20 cellular contexts compared by ENCODE assay signal in genomic region chr2:100180503-100180902, GRCh38. TPM values are rescaled to one million over a fixed set of nuclear protein-coding genes. Genes with fewer than 3 reads are reported as not detected.
A peak's percentile ranks its signal among the peaks of the same experiment; 100 is the strongest.
DNase-seq lines count a peak whose midpoint lies in the region; ATAC-seq and TF ChIP-seq lines count a peak whose summit lies in the region.
"Had no signal": no experiment of that assay in that cellular context is flagged by ENCODE, and none has a peak within 500 bp of the region (broad histone marks: within the 10 kb centered on the region; RNA-seq: fewer than 3 reads in every experiment).

No MANE protein-coding gene starts in this region.

- peak; percentile 12 for DNase-seq in activated CD8-positive, alpha-beta memory T cell treated with anti-CD3 and anti-CD28 coated beads, Interleukin-2, amount 10 ng/mL, durations not matched to agents 7 days and 5 days
- no peak for DNase-seq in activated CD8-positive, alpha-beta memory T cell treated with anti-CD3 and anti-CD28 coated beads, Interleukin-2, amount 50 U/mL, for 4 hours
- peak; percentile 28 for DNase-seq in mesenteric fat pad (ENCODE audit: low spot score)
- DNase-seq in osteocyte (ENCODE audit: extremely low spot score, unreplicated experiment), result peak; percentile 57
- DNase-seq in thyroid gland, result peak; percentile 6 to 11
- no peak for DNase-seq in HCEC 1CT
- no peak for DNase-seq in activated CD4-positive, CD25-positive, alpha-beta regulatory T cell (lab: John Stamatoyannopoulos, UW)
- no peak for DNase-seq in amniotic stem cell (lab: John Stamatoyannopoulos, UW)
- DNase-seq: Caco-2; CD4-positive, CD25-positive, alpha-beta regulatory T cell; CD8-positive, alpha-beta T cell; DMS153; DND-41; GOT3; H7; HFFc6 had no signal

- no peaks in the 10 kb centered on the region for H3K36me3 Mint-ChIP-seq in activated CD8-positive, alpha-beta memory T cell treated with anti-CD3 and anti-CD28 coated beads, Interleukin-2, amount 10 ng/mL, durations not matched to agents 7 days and 5 days
- no peaks in the 10 kb centered on the region for H3K36me3 Mint-ChIP-seq in osteocyte (ENCODE audit: unreplicated experiment)
- H3K36me3 Mint-ChIP-seq: CD4-positive, CD25-positive, alpha-beta regulatory T cell; CD8-positive, alpha-beta T cell had no signal

- H3K4me3 Mint-ChIP-seq in activated CD8-positive, alpha-beta memory T cell treated with anti-CD3 and anti-CD28 coated beads, Interleukin-2, amount 10 ng/mL, durations not matched to agents 7 days and 5 days, result no peak overlapping the region
- H3K4me3 Mint-ChIP-seq in osteocyte (ENCODE audit: unreplicated experiment), result no peak overlapping the region
- H3K4me3 Mint-ChIP-seq: B cell; CD4-positive, CD25-positive, alpha-beta regulatory T cell; CD8-positive, alpha-beta T cell; HFFc6 had no signal

- no peaks in the 10 kb centered on the region for H3K9me3 ChIP-seq in thyroid gland
- H3K9me3 ChIP-seq: Caco-2 had no signal

- ATAC-seq in activated CD8-positive, alpha-beta memory T cell treated with anti-CD3 and anti-CD28 coated beads, Interleukin-2, amount 10 ng/mL, durations not matched to agents 7 days and 5 days, result no peak
- ATAC-seq: CD8-positive, alpha-beta T cell had no signal

- no peak overlapping the region for H3K4me3 ChIP-seq in thyroid gland (replicated peaks in 1 of 3)
- H3K4me3 ChIP-seq: BLaER1 had no signal

- TF ChIP-seq POLR2A in thyroid gland (IDR thresholded peaks at IDR 0.05), result no peak

- peaks cover 3% of the 10 kb centered on the region for H3K27me3 Mint-ChIP-seq in activated CD8-positive, alpha-beta memory T cell treated with anti-CD3 and anti-CD28 coated beads, Interleukin-2, amount 10 ng/mL, durations not matched to agents 7 days and 5 days
- H3K27me3 Mint-ChIP-seq in osteocyte (ENCODE audit: unreplicated experiment), result peaks cover 4% of the 10 kb centered on the region
- H3K27me3 Mint-ChIP-seq: B cell had no signal

- H3K4me1 ChIP-seq in thyroid gland, result peaks cover 5 to 9% of the 10 kb centered on the region in 2 donors
- H3K4me1 ChIP-seq: Caco-2 had no signal

- H3K4me1 Mint-ChIP-seq in activated CD8-positive, alpha-beta memory T cell treated with anti-CD3 and anti-CD28 coated beads, Interleukin-2, amount 10 ng/mL, durations not matched to agents 7 days and 5 days, result no peaks in the 10 kb centered on the region
- no peaks in the 10 kb centered on the region for H3K4me1 Mint-ChIP-seq in osteocyte (ENCODE audit: unreplicated experiment)

- no peak overlapping the region for H3K27ac Mint-ChIP-seq in activated CD8-positive, alpha-beta memory T cell treated with anti-CD3 and anti-CD28 coated beads, Interleukin-2, amount 10 ng/mL, durations not matched to agents 7 days and 5 days
- H3K27ac Mint-ChIP-seq in osteocyte (ENCODE audit: unreplicated experiment), result no peak overlapping the region
- H3K27ac Mint-ChIP-seq: B cell; CD4-positive, CD25-positive, alpha-beta regulatory T cell; CD8-positive, alpha-beta T cell; HFFc6 had no signal

- no peaks in the 10 kb centered on the region for H3K36me3 ChIP-seq in thyroid gland
- H3K36me3 ChIP-seq: BLaER1 had no signal

- intact Hi-C loops in thyroid gland (cut with DNase I), result no loop called here

- no peaks in the 10 kb centered on the region for H3K9me3 Mint-ChIP-seq in activated CD8-positive, alpha-beta memory T cell treated with anti-CD3 and anti-CD28 coated beads, Interleukin-2, amount 10 ng/mL, durations not matched to agents 7 days and 5 days (ENCODE audit: low read depth)
- peaks cover 10% of the 10 kb centered on the region for H3K9me3 Mint-ChIP-seq in osteocyte (ENCODE audit: unreplicated experiment)
- H3K9me3 Mint-ChIP-seq: CD8-positive, alpha-beta T cell; HFFc6 had no signal

- TF ChIP-seq CTCF in osteocyte (IDR thresholded peaks at IDR 0.05) (no peak), thyroid gland (IDR thresholded peaks at IDR 0.05) (no peak)

- no peak overlapping the region for H3K27ac ChIP-seq in thyroid gland
- H3K27ac ChIP-seq: 22Rv1, BLaER1, C4-2B had no signal

- 84 to 96% methylated on average over 5 of the region's 5 CpGs for WGBS in thyroid gland, 2 donors

- no peaks in the 10 kb centered on the region for H3K27me3 ChIP-seq in thyroid gland
- H3K27me3 ChIP-seq: BLaER1 had no signal

- CTCF ChIA-PET in activated CD8-positive, alpha-beta memory T cell treated with anti-CD3 and anti-CD28 coated beads, Interleukin-2, amount 10 ng/mL, durations not matched to agents 7 days and 5 days (lab: Charles Lee), result no interaction called here

RNA-seq across cellular contexts. Expression of gene AFF3, which starts 38.1 kb away (rescaled TPM):
- total RNA-seq in activated CD8-positive, alpha-beta memory T cell treated with anti-CD3 and anti-CD28 coated beads, Interleukin-2, amount 10 ng/mL, durations not matched to agents 7 days and 5 days, result under 1 TPM; 0.09 to 0.55 TPM
- total RNA-seq in mesenteric fat pad (4.5 TPM), osteocyte (239 and 248 TPM in 2 replicates), thyroid gland (1 to 10 TPM in 2 of 4 donors, under 1 TPM in 2; 0.54 to 2.6 (median 1.1) TPM)

Comparison
In these comparisons a context has a peak if more than half of its experiments do, and no peak if none do; other contexts are left out.
1. DNase-seq: peak in activated CD8-positive, alpha-beta memory T cell treated with anti-CD3 and anti-CD28 coated beads, Interleukin-2, amount 10 ng/mL, durations not matched to agents 7 days and 5 days (single experiment), mesenteric fat pad (single experiment), osteocyte (single experiment) and thyroid gland (2 of 2); none in activated CD8-positive, alpha-beta memory T cell treated with anti-CD3 and anti-CD28 coated beads, Interleukin-2, amount 50 U/mL, for 4 hours (single experiment), HCEC 1CT (single experiment), activated CD4-positive, CD25-positive, alpha-beta regulatory T cell (0 of 4) and amniotic stem cell (single experiment).
2. RNA of gene AFF3, which starts 38.1 kb away (total RNA-seq): 239 to 248 TPM in osteocyte; 4.5 TPM in mesenteric fat pad (single experiment), 0.54 to 2.6 TPM in thyroid gland and 0.09 to 0.55 TPM in activated CD8-positive, alpha-beta memory T cell treated with anti-CD3 and anti-CD28 coated beads, Interleukin-2, amount 10 ng/mL, durations not matched to agents 7 days and 5 days; every median in the first group is over 10 times any median in the second.